21 cellular contexts compared by ENCODE assay signal in genomic region chr19:34475975-34476594, GRCh38. TPM values are rescaled to one million over a fixed set of nuclear protein-coding genes. Genes with fewer than 3 reads are reported as not detected.
A peak's percentile ranks its signal among the peaks of the same experiment; 100 is the strongest.
DNase-seq lines count a peak whose midpoint lies in the region; ATAC-seq, FAIRE-seq and TF ChIP-seq lines count a peak whose summit lies in the region.
"Had no signal": no experiment of that assay in that cellular context is flagged by ENCODE, and none has a peak within 500 bp of the region (broad histone marks: within the 10 kb centered on the region; RNA-seq: fewer than 3 reads in every experiment).

No MANE protein-coding gene starts in this region.

- peaks cover 2 to 9% (median 5%) of the 10 kb centered on the region in 11 experiments; a peak in 11 of 22 replicates for H3K9me3 ChIP-seq in BLaER1 treated with 17β-estradiol and CSF1 and Interleukin-3, amounts not matched to agents 10 nM and 100 nM (replicated peaks in 1 of 11)
- H3K9me3 ChIP-seq in GM23248 (ENCODE audit: low read depth), result no peaks in the 10 kb centered on the region
- H3K9me3 ChIP-seq: heart left ventricle had no signal

- no peak overlapping the region for H2AFZ ChIP-seq in GM23248

- peak overlapping the region; percentile 54 for H3K4me3 Mint-ChIP-seq in neural crest cell
- H3K4me3 Mint-ChIP-seq: activated naive CD4-positive, alpha-beta T cell treated with anti-CD3 and anti-CD28 coated beads for 36 hours; CD4-positive, alpha-beta T cell; dendritic cell treated with granulocyte-macrophage colony-stimulating factor and Interleukin-4, amounts not matched to agents 40 ng/mL and 50 ng/mL, for 4 days; memory B cell; naive B cell; stimulated activated memory B cell treated with anti-CD40 and anti-IgM and Interleukin-4, amounts not matched to agents 10 μg/mL and 1 μg/mL and 100 μg/mL, for 72 hours; T-helper 17 cell had no signal

- H3K27me3 Mint-ChIP-seq in neural crest cell (ENCODE audit: low read depth), result peaks cover 3% of the 10 kb centered on the region

- no peak overlapping the region for H3K27ac Mint-ChIP-seq in neural crest cell (ENCODE audit: unreplicated experiment)
- H3K27ac Mint-ChIP-seq: CD4-positive, alpha-beta T cell; dendritic cell treated with granulocyte-macrophage colony-stimulating factor and Interleukin-4, amounts not matched to agents 40 ng/mL and 50 ng/mL, for 4 days; memory B cell; stimulated activated memory B cell treated with anti-CD40 and anti-IgM and Interleukin-4, amounts not matched to agents 10 μg/mL and 1 μg/mL and 100 μg/mL, for 72 hours; T-helper 17 cell had no signal

- no peaks in the 10 kb centered on the region for H3K27me3 ChIP-seq in BLaER1 treated with 17β-estradiol and CSF1 and Interleukin-3, amounts not matched to agents 10 nM and 100 nM
- no peaks in the 10 kb centered on the region for H3K27me3 ChIP-seq in GM23248 (replicated peaks; ENCODE audit: insufficient read depth)

- no peak overlapping the region for H3K4me3 ChIP-seq in BLaER1 treated with 17β-estradiol and CSF1 and Interleukin-3, amounts not matched to agents 10 nM and 100 nM
- H3K4me3 ChIP-seq in GM23248 (0 out of 2 replicates have a peak overlapping the region, but pooled peaks have one; percentile 28), coronary artery (no peak overlapping the region)
- H3K4me3 ChIP-seq: heart left ventricle, SK-N-MC had no signal

- no peak for TF ChIP-seq CTCF in coronary artery (IDR thresholded peaks at IDR 0.05)
- no peak for TF ChIP-seq CTCF in neural crest cell (conservative IDR thresholded peaks at IDR 0.05)

- peaks cover 8% of the 10 kb centered on the region for H3K36me3 Mint-ChIP-seq in neural crest cell (ENCODE audit: low read depth)

- no peaks in the 10 kb centered on the region for H3K4me1 Mint-ChIP-seq in neural crest cell
- H3K4me1 Mint-ChIP-seq: memory B cell; naive B cell; stimulated activated memory B cell treated with anti-CD40 and anti-IgM and Interleukin-4, amounts not matched to agents 10 μg/mL and 1 μg/mL and 100 μg/mL, for 72 hours had no signal

- H4K20me1 ChIP-seq in BLaER1 treated with 17β-estradiol and CSF1 and Interleukin-3, amounts not matched to agents 10 nM and 100 nM, result peaks cover 0 to 11% (median 0%) of the 10 kb centered on the region in 11 experiments; a peak in 6 of 22 replicates
- H4K20me1 ChIP-seq in GM23248 (ENCODE audit: insufficient read depth), result no peaks in the 10 kb centered on the region

- H3K9me2 ChIP-seq in GM23248 (ENCODE audit: insufficient read depth), result no peaks in the 10 kb centered on the region

- in situ Hi-C loops in GM23248 (cut with MboI), result no loop called here

- 93 to 98% methylated on average over 5 of the region's 5 CpGs for WGBS in GM23248 (ENCODE audit: low coverage in 1 of 2, low lambda C conversion rate in 2 of 2, missing lambda C conversion rate in 2 of 2), 2 experiments

- H3K9me3 Mint-ChIP-seq in neural crest cell, result no peaks in the 10 kb centered on the region
- H3K9me3 Mint-ChIP-seq: activated naive CD4-positive, alpha-beta T cell treated with anti-CD3 and anti-CD28 coated beads for 36 hours; CD4-positive, alpha-beta T cell; dendritic cell treated with granulocyte-macrophage colony-stimulating factor and Interleukin-4, amounts not matched to agents 40 ng/mL and 50 ng/mL, for 4 days; memory B cell; naive B cell; stimulated activated memory B cell treated with anti-CD40 and anti-IgM and Interleukin-4, amounts not matched to agents 10 μg/mL and 1 μg/mL and 100 μg/mL, for 72 hours had no signal

- H3K36me3 ChIP-seq in BLaER1 treated with 17β-estradiol and CSF1 and Interleukin-3, amounts not matched to agents 10 nM and 100 nM, result peaks cover 24 to 36% (median 31%) of the 10 kb centered on the region in 11 experiments
- peaks cover 19% of the 10 kb centered on the region; the same call in 1 of the 2 replicates for H3K36me3 ChIP-seq in GM23248 (ENCODE audit: low read depth)

- H3K79me2 ChIP-seq in GM23248 (ENCODE audit: insufficient read depth), result no peaks in the 10 kb centered on the region

- H3F3A ChIP-seq in GM23248 (ENCODE audit: insufficient read depth), result peaks cover 46% of the 10 kb centered on the region

- peak overlapping the region in 3 of 11 experiments; percentile 64 to 69 (median 66); a peak in 6 of 22 replicates for H3K9ac ChIP-seq in BLaER1 treated with 17β-estradiol and CSF1 and Interleukin-3, amounts not matched to agents 10 nM and 100 nM
- no peak overlapping the region for H3K9ac ChIP-seq in GM23248

- peak overlapping the region in 6 of 11 experiments; percentile 35 to 83 (median 68); a peak in 11 of 22 replicates for H3K27ac ChIP-seq in BLaER1 treated with 17β-estradiol and CSF1 and Interleukin-3, amounts not matched to agents 10 nM and 100 nM
- H3K27ac ChIP-seq in GM23248 (peak overlapping the region; percentile 73), coronary artery (peak overlapping the region; percentile 79 to 93)
- H3K27ac ChIP-seq: SK-N-MC had no signal

- FAIRE-seq in GM12892 (lab: Jason Lieb, UNC), result no peak
- FAIRE-seq: endometrium had no signal

- ATAC-seq in GM21390 (IDR thresholded peaks at IDR 0.05; ENCODE audit: unreplicated experiment), result no peak
- ATAC-seq: stimulated activated memory B cell treated with anti-CD40 and anti-IgM and Interleukin-4, amounts not matched to agents 10 μg/mL and 1 μg/mL and 100 μg/mL, for 72 hours had no signal

- H3K4me1 ChIP-seq in BLaER1 treated with 17β-estradiol and CSF1 and Interleukin-3, amounts not matched to agents 10 nM and 100 nM, result peaks cover 0 to 47% (median 20%) of the 10 kb centered on the region in 10 experiments; a peak in 11 of 20 replicates
- peaks cover 18% of the 10 kb centered on the region for H3K4me1 ChIP-seq in GM23248 (ENCODE audit: insufficient read depth)

- H3K4me2 ChIP-seq in BLaER1 treated with 17β-estradiol and CSF1 and Interleukin-3, amounts not matched to agents 10 nM and 100 nM, result peak overlapping the region in 5 of 11 experiments; percentile 53 to 93 (median 85); a peak in 9 of 22 replicates
- H3K4me2 ChIP-seq in GM23248 (ENCODE audit: unreplicated experiment), result peak overlapping the region; percentile 73

- peak; percentile 16 for DNase-seq in GM23248
- no peak for DNase-seq in coronary artery (ENCODE audit: low spot score)
- no peak for DNase-seq in neural crest cell (ENCODE audit: low read depth, low spot score)
- no peak for DNase-seq in C1 segment of cervical spinal cord (lab: John Stamatoyannopoulos, UW)
- no peak for DNase-seq in GM12892 (ENCODE audit: insufficient read length)
- DNase-seq: CD4-positive, alpha-beta T cell; DMS 273 treated with DMSO at 0.1 percent for 48 hours; heart left ventricle; naive B cell; NCI-H526; occipital lobe; RPMI8226; T-helper 17 cell had no signal

- TF ChIP-seq POLR2A in GM12892 (IDR thresholded peaks at IDR 0.05; ENCODE audit: low read depth, low read length), result no peak

RNA-seq across cellular contexts. Expression of gene WTIP, which starts 5.5 kb away (rescaled TPM):
- 35.2 and 37.2 TPM in 2 replicates for total RNA-seq in GM23248 (2014; rRNA removed; shearing (Covaris generic))
- 2.2 and 3.5 TPM in 2 replicates for polyA plus RNA-seq in GM23248 (2016; fragmentation: Nextera tagmentation; extraction: Ambion mirVana)
- total RNA-seq in neural crest cell, result 15.1 and 17.0 TPM in 2 replicates
- polyA plus RNA-seq in GM12892 (2012; ENCODE audit: missing spikeins), result 0.06 TPM

RNA-seq across cellular contexts. Expression of gene UBA2, which starts 47.9 kb away (rescaled TPM):
- 90.7 and 111 TPM in 2 replicates for total RNA-seq in GM23248 (2014; rRNA removed; shearing (Covaris generic))
- 79.1 and 93.1 TPM in 2 replicates for polyA plus RNA-seq in GM23248 (2016; fragmentation: Nextera tagmentation; extraction: Ambion mirVana)
- 191 and 205 TPM in 2 replicates for total RNA-seq in neural crest cell
- 118 TPM for polyA plus RNA-seq in GM12892 (2012; ENCODE audit: missing spikeins)
